26 cellular contexts compared by ENCODE assay signal in the genomic region with DNA sequence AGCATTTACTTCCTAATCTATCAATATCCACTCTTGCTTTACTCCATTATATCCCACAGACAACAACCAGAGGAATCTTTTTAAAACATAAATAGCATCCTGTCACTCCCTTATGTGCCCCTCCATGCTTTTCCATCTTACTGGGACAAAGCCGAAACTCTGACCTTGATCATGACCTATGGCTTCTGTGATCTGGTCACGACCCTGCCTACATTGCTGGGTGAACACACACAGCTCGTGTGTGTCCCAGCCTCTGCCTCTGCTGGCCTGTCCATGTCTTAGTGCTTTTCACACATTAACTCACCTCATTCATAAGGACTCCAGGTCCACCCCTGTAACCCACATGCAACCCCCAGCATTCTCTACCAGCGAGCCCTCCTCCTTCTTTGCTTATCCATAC.
"Had no signal": no experiment of that assay in that cellular context is flagged by ENCODE, and none has a peak within 500 bp of the region (broad histone marks: within the 10 kb centered on the region; RNA-seq: fewer than 3 reads in every experiment).

No MANE protein-coding gene starts in this region.

- H3K4me3 Mint-ChIP-seq: activated CD4-positive, alpha-beta T cell treated with anti-CD3 and anti-CD28 coated beads for 36 hours; activated naive CD8-positive, alpha-beta T cell; activated T-cell treated with anti-CD3 and anti-CD28 coated beads, Interleukin-2, amount 50 U/mL, for 72 hours; brain; endodermal cell; naive B cell; neural crest cell; stimulated activated memory B cell treated with anti-CD40 and anti-IgM and Interleukin-4, amounts not matched to agents 10 μg/mL and 1 μg/mL and 100 μg/mL, for 72 hours; T-helper 2 cell treated with Interferon-gamma antibody and Interleukin-4, amounts not matched to agents 5 μg/mL and 100 μg/mL, for 36 hours; type B pancreatic cell had no signal

- H3K27me3 Mint-ChIP-seq: activated CD4-positive, alpha-beta T cell treated with anti-CD3 and anti-CD28 coated beads for 36 hours; activated naive CD8-positive, alpha-beta T cell; brain; naive B cell; stimulated activated memory B cell treated with anti-CD40 and anti-IgM and Interleukin-4, amounts not matched to agents 10 μg/mL and 1 μg/mL and 100 μg/mL, for 72 hours; type B pancreatic cell had no signal

- DNase-seq: activated CD4-positive, alpha-beta T cell treated with anti-CD3 and anti-CD28 coated beads for 36 hours; activated CD4-positive, CD25-positive, alpha-beta regulatory T cell; activated effector memory CD4-positive, alpha-beta T cell treated with Interleukin-2 at 50 U/mL for 16 hours; activated naive CD4-positive, alpha-beta T cell treated with Interleukin-2 at 50 U/mL for 16 hours; activated T-cell treated with anti-CD3 and anti-CD28 coated beads for 4 hours; activated T-cell treated with anti-CD3 and anti-CD28 coated beads, Interleukin-2, amount 50 U/mL, for 72 hours; adrenal gland; aorta; endodermal cell; foreskin keratinocyte; left ventricle myocardium inferior; naive B cell; pancreas; right cardiac atrium; stimulated activated CD4-positive, alpha-beta T cell treated with anti-CD3 and anti-CD28 coated beads, Interleukin-4, amount 100 ng/mL, for 1 hour; T-helper 1 cell; testis; uterus had no signal

- ATAC-seq: activated CD4-positive, alpha-beta T cell treated with anti-CD3 and anti-CD28 coated beads for 36 hours; activated T-cell treated with anti-CD3 and anti-CD28 coated beads, Interleukin-2, amount 50 U/mL, for 72 hours; esophagus mucosa; foreskin keratinocyte; pancreas; right cardiac atrium; stimulated activated memory B cell treated with anti-CD40 and anti-IgM and Interleukin-4, amounts not matched to agents 10 μg/mL and 1 μg/mL and 100 μg/mL, for 72 hours had no signal

- H3K9me3 Mint-ChIP-seq: activated T-cell treated with anti-CD3 and anti-CD28 coated beads, Interleukin-2, amount 50 U/mL, for 72 hours; brain; endodermal cell; naive B cell; neural crest cell; stimulated activated memory B cell treated with anti-CD40 and anti-IgM and Interleukin-4, amounts not matched to agents 10 μg/mL and 1 μg/mL and 100 μg/mL, for 72 hours; T-helper 2 cell treated with Interferon-gamma antibody and Interleukin-4, amounts not matched to agents 5 μg/mL and 100 μg/mL, for 36 hours; type B pancreatic cell had no signal

- H3K36me3 ChIP-seq: prostate gland, uterus had no signal

- H3K27ac Mint-ChIP-seq: activated CD4-positive, alpha-beta T cell treated with anti-CD3 and anti-CD28 coated beads for 36 hours; activated naive CD8-positive, alpha-beta T cell; activated T-cell treated with anti-CD3 and anti-CD28 coated beads, Interleukin-2, amount 50 U/mL, for 72 hours; brain; endodermal cell; naive B cell; stimulated activated memory B cell treated with anti-CD40 and anti-IgM and Interleukin-4, amounts not matched to agents 10 μg/mL and 1 μg/mL and 100 μg/mL, for 72 hours; T-helper 2 cell treated with Interferon-gamma antibody and Interleukin-4, amounts not matched to agents 5 μg/mL and 100 μg/mL, for 36 hours; type B pancreatic cell had no signal

- H3K9me3 ChIP-seq: adrenal gland, left ventricle myocardium inferior, pancreas, prostate gland, testis, uterus had no signal

- H3K4me1 ChIP-seq: prostate gland, uterus had no signal

- H3K4me1 Mint-ChIP-seq: stimulated activated memory B cell treated with anti-CD40 and anti-IgM and Interleukin-4, amounts not matched to agents 10 μg/mL and 1 μg/mL and 100 μg/mL, for 72 hours had no signal

- H3K27ac ChIP-seq: foreskin keratinocyte, left ventricle myocardium inferior, pancreas, prostate gland, testis, uterus had no signal

- H3K4me3 ChIP-seq: adrenal gland, left ventricle myocardium inferior, pancreas, prostate gland, testis, uterus had no signal

- H3K27me3 ChIP-seq: adrenal gland, foreskin keratinocyte, pancreas, testis, uterus had no signal
